ENCODE assay signal across 1 cellular context in the genomic region with DNA sequence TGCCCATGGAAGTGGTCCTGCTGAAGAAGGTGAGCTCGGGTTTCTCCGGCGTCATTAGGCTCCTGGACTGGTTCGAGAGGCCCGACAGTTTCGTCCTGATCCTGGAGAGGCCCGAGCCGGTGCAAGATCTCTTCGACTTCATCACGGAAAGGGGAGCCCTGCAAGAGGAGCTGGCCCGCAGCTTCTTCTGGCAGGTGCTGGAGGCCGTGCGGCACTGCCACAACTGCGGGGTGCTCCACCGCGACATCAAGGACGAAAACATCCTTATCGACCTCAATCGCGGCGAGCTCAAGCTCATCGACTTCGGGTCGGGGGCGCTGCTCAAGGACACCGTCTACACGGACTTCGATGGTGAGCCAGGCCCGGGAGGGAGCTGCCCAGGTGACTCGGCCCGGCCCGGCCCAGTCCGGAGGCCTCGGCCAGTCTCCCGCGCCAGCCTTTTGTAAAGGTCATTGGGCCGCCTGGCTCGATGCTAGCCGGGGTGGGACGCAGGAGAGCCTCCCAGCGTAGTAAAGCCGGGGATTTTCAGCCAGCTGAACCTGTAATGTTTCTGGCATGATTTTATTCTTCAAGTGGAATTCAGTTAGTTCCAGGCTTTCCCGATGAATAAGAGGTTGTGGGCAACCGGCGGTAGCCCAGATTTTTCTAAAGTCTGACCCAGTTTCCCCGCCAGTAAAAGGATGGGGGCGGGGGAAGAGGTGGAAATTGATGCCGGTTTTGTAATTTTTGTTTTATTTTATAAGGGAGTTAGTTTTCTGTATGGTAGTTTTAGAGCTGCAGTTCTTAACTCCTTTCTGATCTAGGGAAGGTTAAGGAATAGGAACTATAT.
TF ChIP-seq lines count a peak whose summit lies in the region.

No MANE protein-coding gene starts in this region.

TF ChIP-seq in K562, 482 proteins besides CTCF, POLR2A, EP300 and RAD21 (continued from another document and continues in another):
- TF ChIP-seq ZBTB12 (CRISPR knock-in tag; IDR thresholded peaks at IDR 0.05) (no peak), BRD4 (IDR thresholded peaks at IDR 0.05) (peak; percentile 77; the same call in 1 of the 2 replicates), TAF15 (IDR thresholded peaks at IDR 0.05; ENCODE audit: low read depth, low read length) (no peak), ASH1L (IDR thresholded peaks at IDR 0.05; ENCODE audit: borderline replicate concordance, low read depth, partially characterized antibody) (no peak), NCOR1 (IDR thresholded peaks at IDR 0.05) (no peak), SREBF2 (CRISPR knock-in tag; IDR thresholded peaks at IDR 0.05) (no peak), E2F8 (IDR thresholded peaks at IDR 0.05; ENCODE audit: low read depth, partially characterized antibody) (no peak), TAL1 (IDR thresholded peaks at IDR 0.05) (no peak), PURB (CRISPR knock-in tag; IDR thresholded peaks at IDR 0.05; ENCODE audit: low read depth) (no peak), SRSF3 (IDR thresholded peaks at IDR 0.05; ENCODE audit: insufficient read depth, low read length) (peak; percentile 21; the same call in 1 of the 2 replicates), ZBTB33 (CRISPR knock-in tag; IDR thresholded peaks at IDR 0.05) (0 out of 2 replicates have a peak, but pooled peaks have one; percentile 28), TRIM24 (IDR thresholded peaks at IDR 0.05) (no peak), HDAC1 (IDR thresholded peaks at IDR 0.05) (no peak), SMARCA4 (IDR thresholded peaks at IDR 0.05) (no peak), CC2D1A (IDR thresholded peaks at IDR 0.05) (no peak), ZNF133 (CRISPR knock-in tag; IDR thresholded peaks at IDR 0.05) (no peak), CHD1 (IDR thresholded peaks at IDR 0.05; ENCODE audit: low read length) (peak; percentile 86), SAP30 (IDR thresholded peaks at IDR 0.05; ENCODE audit: borderline replicate concordance, insufficient read depth, low read depth, low read length, poor library complexity, severe bottlenecking) (peak; percentile 33), WHSC1 (IDR thresholded peaks at IDR 0.05; ENCODE audit: low read length) (peak; percentile 11), ZNF408 (CRISPR knock-in tag; IDR thresholded peaks at IDR 0.05; ENCODE audit: low read depth) (no peak), PHB2 (IDR thresholded peaks at IDR 0.05; ENCODE audit: low read depth) (no peak), FOXA1 (IDR thresholded peaks at IDR 0.05; ENCODE audit: borderline replicate concordance) (no peak), GABPB1 (CRISPR knock-in tag; IDR thresholded peaks at IDR 0.05) (no peak), CHD4 (IDR thresholded peaks at IDR 0.05; ENCODE audit: insufficient read depth, insufficient replicate concordance, low read depth, low read length, poor library complexity, severe bottlenecking) (no peak), JUND (IDR thresholded peaks at IDR 0.05; ENCODE audit: borderline replicate concordance, low read depth, low read length) (peak; percentile 5; the same call in 1 of the 2 replicates), JUND (tag; IDR thresholded peaks at IDR 0.05; ENCODE audit: borderline replicate concordance, low read depth, low read length) (no peak), BCL6 (CRISPR knock-in tag; IDR thresholded peaks at IDR 0.05) (no peak), ZNF239 (CRISPR knock-in tag; IDR thresholded peaks at IDR 0.05) (no peak), DACH1 (IDR thresholded peaks at IDR 0.05; ENCODE audit: partially characterized antibody) (no peak), MLX (CRISPR knock-in tag; conservative IDR thresholded peaks at IDR 0.05) (peak in 1 of 2 experiments; percentile 39; a peak in 1 of 4 replicates), PRPF4 (IDR thresholded peaks at IDR 0.05; ENCODE audit: insufficient read depth, low read depth, low read length, poor library complexity, severe bottlenecking) (no peak), BCOR (IDR thresholded peaks at IDR 0.05) (no peak), SAFB2 (IDR thresholded peaks at IDR 0.05; ENCODE audit: borderline replicate concordance, low read depth, low read length, severe bottlenecking) (no peak)
- TF ChIP-seq, protein P1, sequence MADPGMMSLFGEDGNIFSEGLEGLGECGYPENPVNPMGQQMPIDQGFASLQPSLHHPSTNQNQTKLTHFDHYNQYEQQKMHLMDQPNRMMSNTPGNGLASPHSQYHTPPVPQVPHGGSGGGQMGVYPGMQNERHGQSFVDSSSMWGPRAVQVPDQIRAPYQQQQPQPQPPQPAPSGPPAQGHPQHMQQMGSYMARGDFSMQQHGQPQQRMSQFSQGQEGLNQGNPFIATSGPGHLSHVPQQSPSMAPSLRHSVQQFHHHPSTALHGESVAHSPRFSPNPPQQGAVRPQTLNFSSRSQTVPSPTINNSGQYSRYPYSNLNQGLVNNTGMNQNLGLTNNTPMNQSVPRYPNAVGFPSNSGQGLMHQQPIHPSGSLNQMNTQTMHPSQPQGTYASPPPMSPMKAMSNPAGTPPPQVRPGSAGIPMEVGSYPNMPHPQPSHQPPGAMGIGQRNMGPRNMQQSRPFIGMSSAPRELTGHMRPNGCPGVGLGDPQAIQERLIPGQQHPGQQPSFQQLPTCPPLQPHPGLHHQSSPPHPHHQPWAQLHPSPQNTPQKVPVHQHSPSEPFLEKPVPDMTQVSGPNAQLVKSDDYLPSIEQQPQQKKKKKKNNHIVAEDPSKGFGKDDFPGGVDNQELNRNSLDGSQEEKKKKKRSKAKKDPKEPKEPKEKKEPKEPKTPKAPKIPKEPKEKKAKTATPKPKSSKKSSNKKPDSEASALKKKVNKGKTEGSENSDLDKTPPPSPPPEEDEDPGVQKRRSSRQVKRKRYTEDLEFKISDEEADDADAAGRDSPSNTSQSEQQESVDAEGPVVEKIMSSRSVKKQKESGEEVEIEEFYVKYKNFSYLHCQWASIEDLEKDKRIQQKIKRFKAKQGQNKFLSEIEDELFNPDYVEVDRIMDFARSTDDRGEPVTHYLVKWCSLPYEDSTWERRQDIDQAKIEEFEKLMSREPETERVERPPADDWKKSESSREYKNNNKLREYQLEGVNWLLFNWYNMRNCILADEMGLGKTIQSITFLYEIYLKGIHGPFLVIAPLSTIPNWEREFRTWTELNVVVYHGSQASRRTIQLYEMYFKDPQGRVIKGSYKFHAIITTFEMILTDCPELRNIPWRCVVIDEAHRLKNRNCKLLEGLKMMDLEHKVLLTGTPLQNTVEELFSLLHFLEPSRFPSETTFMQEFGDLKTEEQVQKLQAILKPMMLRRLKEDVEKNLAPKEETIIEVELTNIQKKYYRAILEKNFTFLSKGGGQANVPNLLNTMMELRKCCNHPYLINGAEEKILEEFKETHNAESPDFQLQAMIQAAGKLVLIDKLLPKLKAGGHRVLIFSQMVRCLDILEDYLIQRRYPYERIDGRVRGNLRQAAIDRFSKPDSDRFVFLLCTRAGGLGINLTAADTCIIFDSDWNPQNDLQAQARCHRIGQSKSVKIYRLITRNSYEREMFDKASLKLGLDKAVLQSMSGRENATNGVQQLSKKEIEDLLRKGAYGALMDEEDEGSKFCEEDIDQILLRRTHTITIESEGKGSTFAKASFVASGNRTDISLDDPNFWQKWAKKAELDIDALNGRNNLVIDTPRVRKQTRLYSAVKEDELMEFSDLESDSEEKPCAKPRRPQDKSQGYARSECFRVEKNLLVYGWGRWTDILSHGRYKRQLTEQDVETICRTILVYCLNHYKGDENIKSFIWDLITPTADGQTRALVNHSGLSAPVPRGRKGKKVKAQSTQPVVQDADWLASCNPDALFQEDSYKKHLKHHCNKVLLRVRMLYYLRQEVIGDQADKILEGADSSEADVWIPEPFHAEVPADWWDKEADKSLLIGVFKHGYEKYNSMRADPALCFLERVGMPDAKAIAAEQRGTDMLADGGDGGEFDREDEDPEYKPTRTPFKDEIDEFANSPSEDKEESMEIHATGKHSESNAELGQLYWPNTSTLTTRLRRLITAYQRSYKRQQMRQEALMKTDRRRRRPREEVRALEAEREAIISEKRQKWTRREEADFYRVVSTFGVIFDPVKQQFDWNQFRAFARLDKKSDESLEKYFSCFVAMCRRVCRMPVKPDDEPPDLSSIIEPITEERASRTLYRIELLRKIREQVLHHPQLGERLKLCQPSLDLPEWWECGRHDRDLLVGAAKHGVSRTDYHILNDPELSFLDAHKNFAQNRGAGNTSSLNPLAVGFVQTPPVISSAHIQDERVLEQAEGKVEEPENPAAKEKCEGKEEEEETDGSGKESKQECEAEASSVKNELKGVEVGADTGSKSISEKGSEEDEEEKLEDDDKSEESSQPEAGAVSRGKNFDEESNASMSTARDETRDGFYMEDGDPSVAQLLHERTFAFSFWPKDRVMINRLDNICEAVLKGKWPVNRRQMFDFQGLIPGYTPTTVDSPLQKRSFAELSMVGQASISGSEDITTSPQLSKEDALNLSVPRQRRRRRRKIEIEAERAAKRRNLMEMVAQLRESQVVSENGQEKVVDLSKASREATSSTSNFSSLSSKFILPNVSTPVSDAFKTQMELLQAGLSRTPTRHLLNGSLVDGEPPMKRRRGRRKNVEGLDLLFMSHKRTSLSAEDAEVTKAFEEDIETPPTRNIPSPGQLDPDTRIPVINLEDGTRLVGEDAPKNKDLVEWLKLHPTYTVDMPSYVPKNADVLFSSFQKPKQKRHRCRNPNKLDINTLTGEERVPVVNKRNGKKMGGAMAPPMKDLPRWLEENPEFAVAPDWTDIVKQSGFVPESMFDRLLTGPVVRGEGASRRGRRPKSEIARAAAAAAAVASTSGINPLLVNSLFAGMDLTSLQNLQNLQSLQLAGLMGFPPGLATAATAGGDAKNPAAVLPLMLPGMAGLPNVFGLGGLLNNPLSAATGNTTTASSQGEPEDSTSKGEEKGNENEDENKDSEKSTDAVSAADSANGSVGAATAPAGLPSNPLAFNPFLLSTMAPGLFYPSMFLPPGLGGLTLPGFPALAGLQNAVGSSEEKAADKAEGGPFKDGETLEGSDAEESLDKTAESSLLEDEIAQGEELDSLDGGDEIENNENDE (IDR thresholded peaks at IDR 0.05; ENCODE audit: low read depth, low read length) = no peak
- TF ChIP-seq, protein P2, sequence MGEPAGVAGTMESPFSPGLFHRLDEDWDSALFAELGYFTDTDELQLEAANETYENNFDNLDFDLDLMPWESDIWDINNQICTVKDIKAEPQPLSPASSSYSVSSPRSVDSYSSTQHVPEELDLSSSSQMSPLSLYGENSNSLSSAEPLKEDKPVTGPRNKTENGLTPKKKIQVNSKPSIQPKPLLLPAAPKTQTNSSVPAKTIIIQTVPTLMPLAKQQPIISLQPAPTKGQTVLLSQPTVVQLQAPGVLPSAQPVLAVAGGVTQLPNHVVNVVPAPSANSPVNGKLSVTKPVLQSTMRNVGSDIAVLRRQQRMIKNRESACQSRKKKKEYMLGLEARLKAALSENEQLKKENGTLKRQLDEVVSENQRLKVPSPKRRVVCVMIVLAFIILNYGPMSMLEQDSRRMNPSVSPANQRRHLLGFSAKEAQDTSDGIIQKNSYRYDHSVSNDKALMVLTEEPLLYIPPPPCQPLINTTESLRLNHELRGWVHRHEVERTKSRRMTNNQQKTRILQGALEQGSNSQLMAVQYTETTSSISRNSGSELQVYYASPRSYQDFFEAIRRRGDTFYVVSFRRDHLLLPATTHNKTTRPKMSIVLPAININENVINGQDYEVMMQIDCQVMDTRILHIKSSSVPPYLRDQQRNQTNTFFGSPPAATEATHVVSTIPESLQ (CRISPR knock-in tag; IDR thresholded peaks at IDR 0.05) = no peak
